1 cellular context compared by ENCODE assay signal in genomic region chr7:143929224-143929920, GRCh38.
TF ChIP-seq lines count a peak whose summit lies in the region.

No MANE protein-coding gene starts in this region.

TF ChIP-seq in H1, 55 proteins besides CTCF, POLR2A, EP300 and RAD21 (continued from another document):
- TF ChIP-seq RFX5 (IDR thresholded peaks at IDR 0.05; ENCODE audit: borderline replicate concordance, low read depth, low read length) (no peak), SIN3A (conservative IDR thresholded peaks at IDR 0.05 in 1 of 2, IDR thresholded peaks at IDR 0.05 in 1 of 2; ENCODE audit: low read depth in 1 of 2, low read length in 2 of 2) (no peak)
